In genomic region chr2:225765845-225766244, GRCh38 we compare ENCODE assay signal across 21 cellular contexts.
DNase-seq lines count a peak whose midpoint lies in the region; ATAC-seq and TF ChIP-seq lines count a peak whose summit lies in the region.
"Had no signal": no experiment of that assay in that cellular context is flagged by ENCODE, and none has a peak within 500 bp of the region (broad histone marks: within the 10 kb centered on the region; RNA-seq: fewer than 3 reads in every experiment).

No MANE protein-coding gene starts in this region.

- H3K27me3 ChIP-seq in left ventricle myocardium inferior (ENCODE audit: low read depth) (no peaks in the 10 kb centered on the region), right atrium auricular region (no peaks in the 10 kb centered on the region), sigmoid colon (no peaks in the 10 kb centered on the region)
- H3K27me3 ChIP-seq: BLaER1 treated with 17β-estradiol and CSF1 and Interleukin-3, amounts not matched to agents 10 nM and 100 nM had no signal

- no peak for TF ChIP-seq POLR2A in sigmoid colon (IDR thresholded peaks at IDR 0.05)

- intact Hi-C loops in left ventricle myocardium inferior (cut with micrococcal nuclease) (no loop called here), sigmoid colon (cut with DNase I) (no loop called here)

- DNase-seq in left ventricle myocardium inferior (no peak), right atrium auricular region (ENCODE audit: low spot score) (no peak), inferior parietal cortex (ENCODE audit: extremely low spot score) (peak; percentile 6), sigmoid colon (no peak), NCI-H748 (lab: John Stamatoyannopoulos, UW; ENCODE audit: unreplicated experiment) (no peak)
- no peak for DNase-seq in activated CD8-positive, alpha-beta memory T cell treated with anti-CD3 and anti-CD28 coated beads for 24 hours
- DNase-seq: CD8-positive, alpha-beta memory T cell; GDM1; NCI-H187 treated with DMSO at 0.1 percent for 48 hours; NCI-H2171; NCI-H446; NCI-H69; NK-92 treated with Interleukin-12 subunit alpha and Interleukin-12 subunit beta, amount 100 ng/mL, for 24 hours had no signal

- H3K36me3 ChIP-seq in left ventricle myocardium inferior (no peaks in the 10 kb centered on the region), right atrium auricular region (no peaks in the 10 kb centered on the region), sigmoid colon (no peaks in the 10 kb centered on the region)
- H3K36me3 ChIP-seq: BLaER1 treated with 17β-estradiol and CSF1 and Interleukin-3, amounts not matched to agents 10 nM and 100 nM had no signal

- H3K4me1 ChIP-seq in left ventricle myocardium inferior = no peaks in the 10 kb centered on the region
- H3K4me1 ChIP-seq in right atrium auricular region = no peaks in the 10 kb centered on the region
- peaks cover 0 to 19% (median 13%) of the 10 kb centered on the region in 4 donors for H3K4me1 ChIP-seq in sigmoid colon

- no peak overlapping the region for H3K4me3 ChIP-seq in left ventricle myocardium inferior
- no peak overlapping the region for H3K4me3 ChIP-seq in right atrium auricular region
- H3K4me3 ChIP-seq in sigmoid colon = no peak overlapping the region
- H3K4me3 ChIP-seq: BLaER1 treated with 17β-estradiol and CSF1 and Interleukin-3, amounts not matched to agents 10 nM and 100 nM; GM12878; GM23338 had no signal

- TF ChIP-seq CTCF in left ventricle myocardium inferior (IDR thresholded peaks at IDR 0.05; ENCODE audit: borderline replicate concordance) (no peak), right atrium auricular region (IDR thresholded peaks at IDR 0.05) (no peak), sigmoid colon (IDR thresholded peaks at IDR 0.05) (no peak)

- H3K9me3 ChIP-seq in left ventricle myocardium inferior (replicated peaks) (no peaks in the 10 kb centered on the region), right atrium auricular region (no peaks in the 10 kb centered on the region), sigmoid colon (no peaks in the 10 kb centered on the region)
- H3K9me3 ChIP-seq: BLaER1 treated with 17β-estradiol and CSF1 and Interleukin-3, amounts not matched to agents 10 nM and 100 nM had no signal

- no peak for TF ChIP-seq EP300 in sigmoid colon (IDR thresholded peaks at IDR 0.05)

- no peak for ATAC-seq in GM21576 (IDR thresholded peaks at IDR 0.05; ENCODE audit: unreplicated experiment)
- ATAC-seq in HG03175 (IDR thresholded peaks at IDR 0.05; ENCODE audit: unreplicated experiment) = no peak
- ATAC-seq: GM12878, GM23338, HCT116 had no signal

- WGBS in sigmoid colon, 2 donors = 84% methylated on average over 2 of the region's 2 CpGs

- H3K27ac ChIP-seq in left ventricle myocardium inferior (replicated peaks) (peak overlapping the region; percentile 38), right atrium auricular region (no peak overlapping the region), sigmoid colon (peak overlapping the region in 3 of 4 donors; percentile 12 to 76 (median 30))
- H3K27ac ChIP-seq: 22Rv1; BLaER1 treated with 17β-estradiol and CSF1 and Interleukin-3, amounts not matched to agents 10 nM and 100 nM; HL-60 had no signal

Comparison
In these comparisons a context has a peak if more than half of its experiments do, and no peak if none do; other contexts are left out.
1. H3K27ac ChIP-seq: peak in left ventricle myocardium inferior (single experiment) and sigmoid colon (3 of 4); none in right atrium auricular region (0 of 2).